8 cellular contexts compared by ENCODE assay signal in the genomic region with DNA sequence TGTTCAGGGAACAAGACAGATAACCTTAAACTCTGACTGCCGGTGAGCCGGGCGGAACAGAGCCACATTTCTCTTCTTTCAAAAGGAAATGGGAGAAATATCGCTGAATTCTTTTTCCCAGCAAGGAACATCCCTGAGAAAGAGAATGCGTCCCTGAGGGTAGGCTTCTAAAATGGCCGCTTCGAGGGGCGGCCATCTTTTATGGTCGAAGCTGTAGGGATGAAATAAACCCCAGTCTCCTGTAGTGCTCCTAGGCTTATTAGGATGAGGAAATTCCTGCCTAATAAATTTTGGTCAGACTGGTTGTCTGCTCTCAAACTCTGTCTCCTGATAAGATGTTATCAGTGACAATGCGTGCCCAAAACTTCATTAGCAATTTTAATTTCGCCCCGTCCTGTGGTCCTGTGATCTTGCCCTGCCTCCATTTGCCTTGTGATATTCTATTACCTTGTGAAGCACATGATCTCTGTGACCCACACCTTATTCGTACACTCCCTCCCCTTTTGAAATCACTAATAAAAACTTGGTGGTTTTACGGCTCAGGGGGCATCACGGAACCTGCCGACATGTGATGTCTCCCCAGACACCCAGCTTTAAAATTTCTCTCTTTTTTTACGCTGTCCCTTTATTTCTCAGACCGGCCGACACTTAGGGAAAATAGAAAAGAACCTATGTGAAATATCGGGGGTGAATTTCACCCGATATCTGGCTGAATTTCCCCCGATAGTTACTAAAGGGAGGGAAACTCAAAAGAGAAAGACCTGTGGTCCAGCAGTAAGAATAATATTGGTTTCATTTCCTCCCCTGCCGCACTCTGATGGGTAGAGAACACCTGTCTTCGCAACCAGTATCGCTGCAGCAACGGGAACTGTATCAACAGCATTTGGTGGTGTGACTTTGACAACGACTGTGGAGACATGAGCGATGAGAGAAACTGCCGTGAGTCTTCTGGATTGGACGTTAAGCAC.
DNase-seq lines count a peak whose midpoint lies in the region; ATAC-seq and TF ChIP-seq lines count a peak whose summit lies in the region.
"Not testable (repeated sequence)": the region's sequence is repeated elsewhere in the genome, so short reads cannot be mapped to it uniquely, and the experiment has no call there.

No MANE protein-coding gene starts in this region.

- ATAC-seq in GM18499 (IDR thresholded peaks at IDR 0.05; ENCODE audit: insufficient read depth, unreplicated experiment) (peak; percentile 92), GM19035 (IDR thresholded peaks at IDR 0.05; ENCODE audit: unreplicated experiment) (peak; percentile 100), GM21381 (IDR thresholded peaks at IDR 0.05; ENCODE audit: unreplicated experiment) (peak; percentile 99), HG02623 (IDR thresholded peaks at IDR 0.05; ENCODE audit: unreplicated experiment) (peak; percentile 96), HG03064 (IDR thresholded peaks at IDR 0.05; ENCODE audit: low read depth, unreplicated experiment) (peak; percentile 96), HG03469 (IDR thresholded peaks at IDR 0.05; ENCODE audit: unreplicated experiment) (peak; percentile 90)
- ATAC-seq in naive thymus-derived CD4-positive, alpha-beta T cell, result peak; percentile 38

- H3K9me3 Mint-ChIP-seq in naive thymus-derived CD4-positive, alpha-beta T cell, result not testable (repeated sequence)

- H3K4me3 Mint-ChIP-seq in naive thymus-derived CD4-positive, alpha-beta T cell, result not testable (repeated sequence)

- not testable (repeated sequence) for H3K27ac ChIP-seq in naive thymus-derived CD4-positive, alpha-beta T cell (ENCODE audit: low read depth, low read length)

- H3K4me1 ChIP-seq in naive thymus-derived CD4-positive, alpha-beta T cell (ENCODE audit: control insufficient read depth in 2 of 2, insufficient read depth in 2 of 2, low read length in 2 of 2), result not testable (repeated sequence)

- peaks cover 12 to 79% (median 29%) of the 10 kb centered on the region in 3 experiments for H3K36me3 ChIP-seq in naive thymus-derived CD4-positive, alpha-beta T cell (ENCODE audit: control insufficient read depth in 2 of 3, insufficient read depth in 3 of 3, low read length in 3 of 3)

- peak; percentile 15; the same call in 1 of the 2 replicates for TF ChIP-seq POLR2A in Raji (IDR thresholded peaks at IDR 0.05; ENCODE audit: insufficient read depth, low read depth, low read length)

- H3K27me3 ChIP-seq in naive thymus-derived CD4-positive, alpha-beta T cell (ENCODE audit: control insufficient read depth in 2 of 2, insufficient read depth in 2 of 2, low read length in 2 of 2), result not testable (repeated sequence)

- not testable (repeated sequence) for DNase-seq in naive thymus-derived CD4-positive, alpha-beta T cell

- intact Hi-C loops in naive thymus-derived CD4-positive, alpha-beta T cell (cut with micrococcal nuclease), result not testable (repeated sequence)

- H3K36me3 Mint-ChIP-seq in naive thymus-derived CD4-positive, alpha-beta T cell, result peaks cover 20 to 73% (median 45%) of the 10 kb centered on the region in 5 donors

- CTCF ChIA-PET in naive thymus-derived CD4-positive, alpha-beta T cell (lab: Charles Lee), result not testable (repeated sequence)

- POLR2A ChIA-PET in naive thymus-derived CD4-positive, alpha-beta T cell (lab: Charles Lee), result not testable (repeated sequence)

- not testable (repeated sequence) for H3K9me3 ChIP-seq in naive thymus-derived CD4-positive, alpha-beta T cell (ENCODE audit: control insufficient read depth in 2 of 3, low read length in 3 of 3)

- H3K4me3 ChIP-seq in naive thymus-derived CD4-positive, alpha-beta T cell (ENCODE audit: low read length), result not testable (repeated sequence)

- not testable (repeated sequence) for H3K4me1 Mint-ChIP-seq in naive thymus-derived CD4-positive, alpha-beta T cell

- H3K27me3 Mint-ChIP-seq in naive thymus-derived CD4-positive, alpha-beta T cell, result not testable (repeated sequence)

- H3K27ac Mint-ChIP-seq in naive thymus-derived CD4-positive, alpha-beta T cell, result peak overlapping the region in 4 of 9 donors; percentile 16 to 88 (median 42)

Comparison
In these comparisons a context has a peak if more than half of its experiments do, and no peak if none do; other contexts are left out.
1. ATAC-seq: peak in every context shown above with its lines; median percentile 100 in GM19035; 99 in GM21381; 96 in HG02623; 96 in HG03064; 92 in GM18499; 90 in HG03469; 38 in naive thymus-derived CD4-positive, alpha-beta T cell.